In the genomic region with DNA sequence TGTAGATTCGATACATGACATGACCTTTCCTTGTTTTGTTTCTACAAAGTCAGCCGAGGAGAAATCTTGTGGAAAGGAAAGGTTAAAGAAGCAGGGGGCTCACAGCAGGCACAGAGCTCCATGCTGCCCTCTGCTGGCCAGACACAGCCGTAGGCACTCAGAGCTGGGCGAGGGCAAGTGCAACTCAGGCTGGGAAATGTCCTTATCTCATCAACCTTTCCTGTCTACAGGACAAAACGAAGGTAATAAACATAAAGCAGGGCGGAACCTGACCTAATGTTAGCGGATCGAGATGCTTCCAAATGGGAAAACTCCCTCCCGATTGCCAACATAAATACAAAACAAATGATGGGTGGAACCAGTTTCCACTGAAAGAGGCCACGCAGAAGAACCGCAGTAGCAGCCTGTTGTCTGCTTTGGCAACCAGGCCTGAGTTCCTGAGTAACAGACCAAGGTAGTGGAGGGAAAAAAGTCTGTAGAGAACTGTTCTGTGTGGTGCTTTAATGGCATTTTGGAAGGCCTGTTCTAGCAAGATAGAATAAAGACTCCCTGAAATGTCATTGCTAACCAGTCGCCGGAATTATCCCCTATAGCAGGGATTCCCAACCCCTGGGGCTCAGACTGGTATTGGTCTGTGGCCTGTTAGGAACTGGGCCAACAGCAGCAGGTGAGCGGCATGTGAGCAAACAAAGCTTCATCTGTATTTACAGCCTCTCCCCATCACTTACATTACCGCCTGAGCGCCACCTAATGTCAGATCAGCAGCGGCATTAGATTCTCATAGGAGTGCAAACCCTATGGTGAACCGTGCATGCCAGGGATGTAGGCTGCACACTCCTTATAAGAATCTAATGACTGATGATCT, we compare ENCODE assay signal across 8 cellular contexts.
DNase-seq lines count a peak whose midpoint lies in the region; ATAC-seq and TF ChIP-seq lines count a peak whose summit lies in the region.

No MANE protein-coding gene starts in this region.

- DNase-seq in 8988T, result peak; percentile 26
- DNase-seq in NCI-H2171 treated with DMSO at 0.1 percent for 48 hours (lab: John Stamatoyannopoulos, UW), result peak; percentile 88
- DNase-seq in cardiac fibroblast (ENCODE audit: low read depth in 2 of 2), result peak; percentile 55 to 62
- DNase-seq in kidney tubule cell (ENCODE audit: low spot score), result peak; percentile 57
- DNase-seq in stimulated activated CD4-positive, alpha-beta T cell treated with anti-CD3 and anti-CD28 coated beads, Interleukin-2, amount 100 ng/mL, for 48 hours, result peak; percentile 62 to 67

- peak; percentile 75 for ATAC-seq in GM18519 (IDR thresholded peaks at IDR 0.05; ENCODE audit: low FRiP score, unreplicated experiment)
- ATAC-seq in HG03103 (IDR thresholded peaks at IDR 0.05; ENCODE audit: low read depth, unreplicated experiment), result peak; percentile 88

- H3K4me3 ChIP-seq in WI38 (ENCODE audit: low read depth, low read length) (no peak overlapping the region), cardiac fibroblast (replicated peaks in 1 of 2; ENCODE audit: low read depth in 2 of 2, low read length in 2 of 2) (no peak overlapping the region)

- peak; percentile 94 for TF ChIP-seq CTCF in WI38 (IDR thresholded peaks at IDR 0.05; ENCODE audit: low read depth, low read length)
- peak; percentile 99 for TF ChIP-seq CTCF in cardiac fibroblast (IDR thresholded peaks at IDR 0.05; ENCODE audit: low read depth, low read length)

Comparison
In these comparisons a context has a peak if more than half of its experiments do, and no peak if none do; other contexts are left out.
1. DNase-seq: peak in every context shown above with its lines; median percentile 88 in NCI-H2171 treated with DMSO at 0.1 percent for 48 hours; 64 in stimulated activated CD4-positive, alpha-beta T cell treated with anti-CD3 and anti-CD28 coated beads, Interleukin-2, amount 100 ng/mL, for 48 hours; 58 in cardiac fibroblast; 57 in kidney tubule cell; 26 in 8988T.